Comparison of ENCODE assay signal across 9 cellular contexts in genomic region chr22:19522190-19522880, GRCh38. TPM values are rescaled to one million over a fixed set of nuclear protein-coding genes. Genes with fewer than 3 reads are reported as not detected.
DNase-seq lines count a peak whose midpoint lies in the region; ATAC-seq and TF ChIP-seq lines count a peak whose summit lies in the region.
"Had no signal": no experiment of that assay in that cellular context is flagged by ENCODE, and none has a peak within 500 bp of the region (broad histone marks: within the 10 kb centered on the region; RNA-seq: fewer than 3 reads in every experiment).

No MANE protein-coding gene starts in this region.

- POLR2A ChIA-PET in Panc1 (lab: Charles Lee): no interaction called here

- in situ Hi-C loops in Panc1 (cut with HindIII; ENCODE audit: low pct_unique_long_range_greater_than_20kb, low sequenced_read_pairs): no loop called here

- H3K9me3 ChIP-seq in Panc1 (ENCODE audit: control insufficient read depth, insufficient read depth, low read depth, low read length): no peaks in the 10 kb centered on the region

- CTCF ChIA-PET in Panc1 (lab: Charles Lee): no interaction called here

- H3K4me3 ChIP-seq in Panc1 (ENCODE audit: low read depth in 2 of 2, low read length in 2 of 2): no peak overlapping the region

- no peaks in the 10 kb centered on the region for H3K27me3 ChIP-seq in Panc1 (ENCODE audit: control insufficient read depth, insufficient read depth, low read length)

- no peak for TF ChIP-seq CTCF in Panc1 (IDR thresholded peaks at IDR 0.05)

- intact Hi-C loops in Panc1 (cut with micrococcal nuclease; ENCODE audit: unreplicated experiment): loop anchor here (10.0 kb wide), 1 partner anchor 102 kb away; no protein-coding TSS in a partner anchor

- peak; percentile 33; the same call in 1 of the 2 replicates for ATAC-seq in Panc1
- ATAC-seq in HG02970 (IDR thresholded peaks at IDR 0.05; ENCODE audit: low FRiP score, unreplicated experiment): no peak

- BruUV-seq in Panc1 (replicated peaks; lab: Mats Ljungman, UMichigan): no TSS peak

- H3K27ac ChIP-seq in Panc1 (ENCODE audit: low read length) (no peak overlapping the region), temporal lobe (ENCODE audit: low read depth, low read length) (peak overlapping the region; percentile 38)

- H3K36me3 ChIP-seq in Panc1 (ENCODE audit: control insufficient read depth, insufficient read depth, low read length): no peaks in the 10 kb centered on the region

- DNase-seq in NCI-H82 (lab: John Stamatoyannopoulos, UW): peak; percentile 11
- DNase-seq in NCI-H82 treated with DMSO at 0.1 percent for 48 hours (lab: John Stamatoyannopoulos, UW; ENCODE audit: unreplicated experiment): no peak
- no peak for DNase-seq in Panc1 (ENCODE audit: low read depth, low spot score)
- peak; percentile 23 to 28 for DNase-seq in hippocampal formation (lab: John Stamatoyannopoulos, UW)
- no peak for DNase-seq in GM19238 (ENCODE audit: insufficient read length, low spot score)
- DNase-seq in AG08395 (ENCODE audit: low spot score): no peak

- H3K4me1 ChIP-seq in Panc1 (ENCODE audit: control insufficient read depth, insufficient read depth, low read length): no peaks in the 10 kb centered on the region

RNA-seq across cellular contexts. Expression of gene CLDN5, which starts 1.9 kb away (rescaled TPM):
- total RNA-seq in Panc1 (2021; ENCODE audit: unreplicated experiment): 0.18 TPM
- polyA plus RNA-seq in Panc1 (2012; ENCODE audit: insufficient read length): not detected
- 56.1 TPM for total RNA-seq in temporal lobe
- polyA plus RNA-seq: AG04450 had no signal

RNA-seq across cellular contexts. Expression of gene CDC45, which starts 42.6 kb away (rescaled TPM):
- total RNA-seq in Panc1 (2021; ENCODE audit: unreplicated experiment) (26.1 TPM), temporal lobe (0.49 TPM)
- polyA plus RNA-seq in Panc1 (2012; ENCODE audit: insufficient read length): 16.0 TPM

RNA-seq across cellular contexts. Expression of gene UFD1, which starts 43.3 kb away (rescaled TPM):
- total RNA-seq in Panc1 (2021; ENCODE audit: unreplicated experiment) (82.8 TPM), temporal lobe (18.4 TPM)
- polyA plus RNA-seq in Panc1 (2012; ENCODE audit: insufficient read length): 124 TPM

Comparison
In these comparisons a context has a peak if more than half of its experiments do, and no peak if none do; other contexts are left out.
1. DNase-seq: peak in NCI-H82 (single experiment) and hippocampal formation (2 of 2); none in NCI-H82 treated with DMSO at 0.1 percent for 48 hours (single experiment), Panc1 (single experiment), GM19238 (single experiment) and AG08395 (single experiment).
2. RNA of gene CLDN5, which starts 1.9 kb away (total RNA-seq): 56.1 TPM in temporal lobe (single experiment); 0.18 TPM in Panc1 (single experiment); every median in the first group is over 10 times any median in the second.
3. RNA of gene CDC45, which starts 42.6 kb away (total RNA-seq): 26.1 TPM in Panc1 (single experiment); 0.49 TPM in temporal lobe (single experiment); every median in the first group is over 10 times any median in the second.